In the genomic region with DNA sequence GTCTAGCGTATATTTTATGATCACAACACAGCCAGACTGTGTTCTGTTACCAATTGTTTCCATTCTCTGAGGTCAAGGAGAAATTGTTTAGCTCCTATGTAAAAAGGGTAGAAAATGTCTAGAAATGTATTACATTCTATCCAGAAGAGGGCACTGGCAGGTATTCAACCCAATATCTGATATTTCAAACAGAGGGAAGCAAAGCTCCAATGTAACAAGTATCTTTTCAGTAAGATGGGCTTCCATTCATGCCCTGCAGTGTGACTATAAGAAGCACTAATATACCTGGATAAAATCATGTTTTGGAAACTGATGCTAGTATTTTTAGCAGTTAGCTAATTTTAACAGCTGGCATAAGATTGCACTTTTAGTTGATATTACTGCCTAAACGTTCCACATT, we compare ENCODE assay signal across 11 cellular contexts.
DNase-seq lines count a peak whose midpoint lies in the region; TF ChIP-seq lines count a peak whose summit lies in the region.
"Had no signal": no experiment of that assay in that cellular context is flagged by ENCODE, and none has a peak within 500 bp of the region (broad histone marks: within the 10 kb centered on the region; RNA-seq: fewer than 3 reads in every experiment).

No MANE protein-coding gene starts in this region.

- TF ChIP-seq CTCF in epithelial cell of proximal tubule (conservative IDR thresholded peaks at IDR 0.05; ENCODE audit: low read depth, low read length) (peak; percentile 51), osteocyte (IDR thresholded peaks at IDR 0.05) (peak; percentile 39), glutamatergic neuron (IDR thresholded peaks at IDR 0.05; ENCODE audit: partially characterized antibody, unreplicated experiment) (no peak)

- H3K27ac Mint-ChIP-seq in osteocyte (ENCODE audit: unreplicated experiment) (no peak overlapping the region), glutamatergic neuron (ENCODE audit: unreplicated experiment) (no peak overlapping the region)
- no peak overlapping the region for H3K27ac Mint-ChIP-seq in CD8-positive, alpha-beta memory T cell
- H3K27ac Mint-ChIP-seq: dendritic cell treated with granulocyte-macrophage colony-stimulating factor and Interleukin-4, amounts not matched to agents 40 ng/mL and 50 ng/mL, for 4 days had no signal

- H3K27ac ChIP-seq in CD8-positive, alpha-beta memory T cell (ENCODE audit: low read depth, low read length), result no peak overlapping the region

- no peaks in the 10 kb centered on the region for H3K9me3 ChIP-seq in CD8-positive, alpha-beta memory T cell (ENCODE audit: low read length)

- no peaks in the 10 kb centered on the region for H3K4me1 Mint-ChIP-seq in osteocyte (ENCODE audit: unreplicated experiment)
- peaks cover 1% of the 10 kb centered on the region for H3K4me1 Mint-ChIP-seq in glutamatergic neuron (ENCODE audit: low read depth, unreplicated experiment)
- no peaks in the 10 kb centered on the region for H3K4me1 Mint-ChIP-seq in CD8-positive, alpha-beta memory T cell

- no peaks in the 10 kb centered on the region for H3K9me3 Mint-ChIP-seq in osteocyte (ENCODE audit: unreplicated experiment)
- peaks cover 3% of the 10 kb centered on the region for H3K9me3 Mint-ChIP-seq in glutamatergic neuron (ENCODE audit: unreplicated experiment)
- H3K9me3 Mint-ChIP-seq in CD8-positive, alpha-beta memory T cell, result peaks cover 0 to 5% (median 0%) of the 10 kb centered on the region in 5 donors
- H3K9me3 Mint-ChIP-seq: dendritic cell treated with granulocyte-macrophage colony-stimulating factor and Interleukin-4, amounts not matched to agents 40 ng/mL and 50 ng/mL, for 4 days had no signal

- DNase-seq in DMS53 (lab: John Stamatoyannopoulos, UW) (peak; percentile 13), DMS53 treated with DMSO at 0.1 percent for 48 hours (lab: John Stamatoyannopoulos, UW; ENCODE audit: unreplicated experiment) (no peak), NCI-H748 treated with DMSO at 0.1 percent for 48 hours (lab: John Stamatoyannopoulos, UW) (peak; percentile 35), epithelial cell of proximal tubule (ENCODE audit: low read depth) (no peak), osteocyte (ENCODE audit: extremely low spot score, unreplicated experiment) (no peak), NCI-H128 (lab: John Stamatoyannopoulos, UW; ENCODE audit: unreplicated experiment) (no peak), glutamatergic neuron (no peak)
- no peak for DNase-seq in CD8-positive, alpha-beta memory T cell
- DNase-seq: hippocampal formation, NCI-H1930 had no signal

- H3K36me3 ChIP-seq in CD8-positive, alpha-beta memory T cell (ENCODE audit: insufficient read depth, low read length), result no peaks in the 10 kb centered on the region

- H3K4me3 Mint-ChIP-seq in osteocyte (ENCODE audit: unreplicated experiment) (no peak overlapping the region), glutamatergic neuron (ENCODE audit: unreplicated experiment) (no peak overlapping the region)
- H3K4me3 Mint-ChIP-seq in CD8-positive, alpha-beta memory T cell, result no peak overlapping the region
- H3K4me3 Mint-ChIP-seq: dendritic cell treated with granulocyte-macrophage colony-stimulating factor and Interleukin-4, amounts not matched to agents 40 ng/mL and 50 ng/mL, for 4 days had no signal

- H3K4me3 ChIP-seq in epithelial cell of proximal tubule (ENCODE audit: low read depth, low read length), result no peak overlapping the region
- no peak overlapping the region for H3K4me3 ChIP-seq in CD8-positive, alpha-beta memory T cell (ENCODE audit: low read length)

- H3K36me3 Mint-ChIP-seq in osteocyte (ENCODE audit: unreplicated experiment), result no peaks in the 10 kb centered on the region
- H3K36me3 Mint-ChIP-seq in glutamatergic neuron (ENCODE audit: unreplicated experiment), result no peaks in the 10 kb centered on the region
- H3K36me3 Mint-ChIP-seq in CD8-positive, alpha-beta memory T cell, result no peaks in the 10 kb centered on the region

- H3K4me1 ChIP-seq in CD8-positive, alpha-beta memory T cell (ENCODE audit: insufficient read depth, low read length), result no peaks in the 10 kb centered on the region

- no peaks in the 10 kb centered on the region for H3K27me3 ChIP-seq in CD8-positive, alpha-beta memory T cell (ENCODE audit: insufficient read depth, low read length, poor library complexity, severe bottlenecking)

- CTCF ChIA-PET in CD8-positive, alpha-beta memory T cell (lab: Charles Lee), result no interaction called here

- H3K27me3 Mint-ChIP-seq in osteocyte (ENCODE audit: unreplicated experiment) (peaks cover 32% of the 10 kb centered on the region), glutamatergic neuron (ENCODE audit: unreplicated experiment) (no peaks in the 10 kb centered on the region)
- peaks cover 0 to 1% of the 10 kb centered on the region in 2 donors for H3K27me3 Mint-ChIP-seq in CD8-positive, alpha-beta memory T cell
- H3K27me3 Mint-ChIP-seq: dendritic cell treated with granulocyte-macrophage colony-stimulating factor and Interleukin-4, amounts not matched to agents 40 ng/mL and 50 ng/mL, for 4 days had no signal

- POLR2A ChIA-PET in CD8-positive, alpha-beta memory T cell (lab: Charles Lee), result no interaction called here

Comparison
In these comparisons a context has a peak if more than half of its experiments do, and no peak if none do; other contexts are left out.
1. DNase-seq: peak in DMS53 (single experiment) and NCI-H748 treated with DMSO at 0.1 percent for 48 hours (single experiment); none in DMS53 treated with DMSO at 0.1 percent for 48 hours (single experiment), epithelial cell of proximal tubule (single experiment), osteocyte (single experiment), NCI-H128 (single experiment), glutamatergic neuron (single experiment) and CD8-positive, alpha-beta memory T cell (0 of 5).